Comparison of ENCODE assay signal across 8 cellular contexts in genomic region chr5:52788505-52788821, GRCh38. TPM values are rescaled to one million over a fixed set of nuclear protein-coding genes. Genes with fewer than 3 reads are reported as not detected.
DNase-seq lines count a peak whose midpoint lies in the region; ATAC-seq and TF ChIP-seq lines count a peak whose summit lies in the region.

No MANE protein-coding gene starts in this region.

- H3K4me1 Mint-ChIP-seq in chondrocyte (ENCODE audit: low read depth), result peaks cover 60% of the 10 kb centered on the region

- H3K27ac Mint-ChIP-seq in chondrocyte (ENCODE audit: unreplicated experiment), result peak overlapping the region; percentile 96

- no peak for DNase-seq in left ventricle myocardium inferior
- no peak for DNase-seq in Right ventricle myocardium inferior (ENCODE audit: missing footprints)
- no peak for DNase-seq in chondrocyte (ENCODE audit: low spot score)
- no peak for DNase-seq in mucosa of descending colon
- DNase-seq in HPDE6-E6E7 (ENCODE audit: extremely low spot score), result no peak
- no peak for DNase-seq in NK-92 treated with Interleukin-12 subunit alpha and Interleukin-12 subunit beta, amount 100 ng/mL, for 24 hours (lab: John Stamatoyannopoulos, UW)
- no peak for DNase-seq in H4 (ENCODE audit: low spot score)
- DNase-seq in NCI-H446 (lab: John Stamatoyannopoulos, UW), result no peak

- no peaks in the 10 kb centered on the region for H3K9me3 Mint-ChIP-seq in chondrocyte (ENCODE audit: low read depth)

- H3K4me1 ChIP-seq in left ventricle myocardium inferior, result peaks cover 57% of the 10 kb centered on the region
- peaks cover 8% of the 10 kb centered on the region for H3K4me1 ChIP-seq in mucosa of descending colon (ENCODE audit: low read depth)

- H3K4me3 Mint-ChIP-seq in chondrocyte (ENCODE audit: unreplicated experiment), result peak overlapping the region; percentile 92

- no peaks in the 10 kb centered on the region for H3K27me3 ChIP-seq in left ventricle myocardium inferior (ENCODE audit: low read depth)

- no peaks in the 10 kb centered on the region for H3K36me3 ChIP-seq in left ventricle myocardium inferior
- no peaks in the 10 kb centered on the region for H3K36me3 ChIP-seq in mucosa of descending colon (ENCODE audit: low read depth)

- peak overlapping the region; percentile 91 for H3K27ac ChIP-seq in left ventricle myocardium inferior (replicated peaks)

- H3K36me3 Mint-ChIP-seq in chondrocyte (ENCODE audit: low read depth), result peaks cover 9% of the 10 kb centered on the region

- intact Hi-C loops in left ventricle myocardium inferior (cut with micrococcal nuclease) (loop anchor here (5.0 to 10.0 kb wide), 2 partner anchors 84 to 129 kb away; no protein-coding TSS in a partner anchor), Right ventricle myocardium inferior (cut with DNase I) (loop anchor here (2.0 to 5.0 kb wide), 5 partner anchors 49 to 126 kb away; no protein-coding TSS in a partner anchor), mucosa of descending colon (cut with DNase I, micrococcal nuclease) (loop anchor here in 1 of 2 donors (10.0 kb wide), 1 partner anchor 126 kb away; no protein-coding TSS in a partner anchor)

- ATAC-seq in Right ventricle myocardium inferior, result no peak
- ATAC-seq in mucosa of descending colon, result peak; percentile 52

- H3K27me3 Mint-ChIP-seq in chondrocyte (ENCODE audit: low read depth), result no peaks in the 10 kb centered on the region

- TF ChIP-seq CTCF in left ventricle myocardium inferior (IDR thresholded peaks at IDR 0.05; ENCODE audit: borderline replicate concordance) (no peak), chondrocyte (IDR thresholded peaks at IDR 0.05) (peak; percentile 3), mucosa of descending colon (IDR thresholded peaks at IDR 0.05) (no peak)

- no peaks in the 10 kb centered on the region for H3K9me3 ChIP-seq in left ventricle myocardium inferior (replicated peaks)
- H3K9me3 ChIP-seq in mucosa of descending colon, result no peaks in the 10 kb centered on the region

- peak overlapping the region; percentile 75 for H3K4me3 ChIP-seq in left ventricle myocardium inferior
- H3K4me3 ChIP-seq in mucosa of descending colon, result peak overlapping the region; percentile 41

RNA-seq across cellular contexts. Expression of gene ITGA1, which starts 0.7 kb away (rescaled TPM):
- 28.4 TPM for total RNA-seq in left ventricle myocardium inferior
- total RNA-seq in Right ventricle myocardium inferior, result 29.9 TPM
- total RNA-seq in chondrocyte, result 228 to 346 TPM (median 340 TPM) in 3 replicates
- total RNA-seq in mucosa of descending colon, result 100 to 1,000 TPM in 1 of 3 donors, 10 to 100 TPM in 2; 18.7 to 207 (median 42.0) TPM
- total RNA-seq in H4 (2014; rRNA removed; shearing (Covaris generic)), result 16.0 and 23.8 TPM in 2 replicates

RNA-seq across cellular contexts. Expression of gene PELO, which starts 0.7 kb away (rescaled TPM):
- total RNA-seq in left ventricle myocardium inferior (19.7 TPM), Right ventricle myocardium inferior (20.5 TPM), chondrocyte (133 to 154 TPM (median 134 TPM) in 3 replicates), mucosa of descending colon (10 to 100 TPM; 14.9 to 59.4 (median 17.9) TPM)
- 24.4 and 25.7 TPM in 2 replicates for total RNA-seq in H4 (2014; rRNA removed; shearing (Covaris generic))
